ENCODE assay signal across 1 cellular context in genomic region chr6:82217014-82217621, GRCh38.
TF ChIP-seq lines count a peak whose summit lies in the region.

No MANE protein-coding gene starts in this region.

TF ChIP-seq in WTC11, 78 proteins besides CTCF, POLR2A, EP300 and RAD21 (continued from another document):
- TF ChIP-seq, protein P1, sequence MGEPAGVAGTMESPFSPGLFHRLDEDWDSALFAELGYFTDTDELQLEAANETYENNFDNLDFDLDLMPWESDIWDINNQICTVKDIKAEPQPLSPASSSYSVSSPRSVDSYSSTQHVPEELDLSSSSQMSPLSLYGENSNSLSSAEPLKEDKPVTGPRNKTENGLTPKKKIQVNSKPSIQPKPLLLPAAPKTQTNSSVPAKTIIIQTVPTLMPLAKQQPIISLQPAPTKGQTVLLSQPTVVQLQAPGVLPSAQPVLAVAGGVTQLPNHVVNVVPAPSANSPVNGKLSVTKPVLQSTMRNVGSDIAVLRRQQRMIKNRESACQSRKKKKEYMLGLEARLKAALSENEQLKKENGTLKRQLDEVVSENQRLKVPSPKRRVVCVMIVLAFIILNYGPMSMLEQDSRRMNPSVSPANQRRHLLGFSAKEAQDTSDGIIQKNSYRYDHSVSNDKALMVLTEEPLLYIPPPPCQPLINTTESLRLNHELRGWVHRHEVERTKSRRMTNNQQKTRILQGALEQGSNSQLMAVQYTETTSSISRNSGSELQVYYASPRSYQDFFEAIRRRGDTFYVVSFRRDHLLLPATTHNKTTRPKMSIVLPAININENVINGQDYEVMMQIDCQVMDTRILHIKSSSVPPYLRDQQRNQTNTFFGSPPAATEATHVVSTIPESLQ (CRISPR knock-in tag; IDR thresholded peaks at IDR 0.05): no peak
- no peak for TF ChIP-seq ZNF423 (CRISPR knock-in tag; IDR thresholded peaks at IDR 0.05)
TF ChIP-seq in WTC11: peak in this region for 0.
